10 cellular contexts compared by ENCODE assay signal in genomic region chr9:33785914-33786313, GRCh38. TPM values are rescaled to one million over a fixed set of nuclear protein-coding genes. Genes with fewer than 3 reads are reported as not detected.
DNase-seq lines count a peak whose midpoint lies in the region; ATAC-seq, FAIRE-seq and TF ChIP-seq lines count a peak whose summit lies in the region.
"Had no signal": no experiment of that assay in that cellular context is flagged by ENCODE, and none has a peak within 500 bp of the region (broad histone marks: within the 10 kb centered on the region; RNA-seq: fewer than 3 reads in every experiment).

No MANE protein-coding gene starts in this region.

- CTCF ChIA-PET in AG04449 (lab: Yijun Ruan, JAX) = no interaction called here
- CTCF ChIA-PET in PC-3 (lab: Charles Lee) = no interaction called here

- no peak overlapping the region for H3K4me3 ChIP-seq in AG04449 (ENCODE audit: low read depth, low read length)
- no peak overlapping the region for H3K4me3 ChIP-seq in PC-3 (ENCODE audit: low read length)
- no peak overlapping the region for H3K4me3 ChIP-seq in fibroblast of pulmonary artery (replicated peaks; ENCODE audit: low read depth, low read length)

- peaks cover 13% of the 10 kb centered on the region for H3K36me3 ChIP-seq in PC-3 (ENCODE audit: low read depth, low read length)

- H3K9ac ChIP-seq in PC-3 (ENCODE audit: low read length) = no peak overlapping the region

- POLR2A ChIA-PET in AG04449 (lab: Yijun Ruan, JAX) = no interaction called here
- POLR2A ChIA-PET in PC-3 (lab: Charles Lee; ENCODE audit: unreplicated experiment) = no interaction called here

- peak; percentile 29 for TF ChIP-seq CTCF in AG04449 (IDR thresholded peaks at IDR 0.05; ENCODE audit: insufficient read depth, low read length, missing control alignments)
- TF ChIP-seq CTCF in PC-3 (conservative IDR thresholded peaks at IDR 0.05; ENCODE audit: low read depth, low read length) = 0 out of 2 replicates have a peak, but pooled peaks have one; percentile 25
- peak; percentile 28 for TF ChIP-seq CTCF in fibroblast of pulmonary artery (IDR thresholded peaks at IDR 0.05; ENCODE audit: low read length, missing control alignments)

- ATAC-seq in PC-3 (no peak), GM18909 (IDR thresholded peaks at IDR 0.05; ENCODE audit: poor library complexity, unreplicated experiment) (no peak), HG03025 (IDR thresholded peaks at IDR 0.05; ENCODE audit: low FRiP score, unreplicated experiment) (no peak)
- ATAC-seq: sciatic nerve had no signal

- DNase-seq in AG04449 (ENCODE audit: low read depth, low spot score) = no peak
- no peak for DNase-seq in GM12891 (ENCODE audit: insufficient read length, low spot score)
- DNase-seq in PC-3 = no peak
- peak; percentile 33 for DNase-seq in fibroblast of pulmonary artery (ENCODE audit: low read depth)
- DNase-seq in NCI-H2029 (lab: John Stamatoyannopoulos, UW) = no peak
- no peak for DNase-seq in NCI-H2196 (lab: John Stamatoyannopoulos, UW; ENCODE audit: unreplicated experiment)

- no peak overlapping the region for H3K4me2 ChIP-seq in PC-3 (ENCODE audit: low read length)

- no peak overlapping the region for H2AFZ ChIP-seq in PC-3 (ENCODE audit: low read length)

- H3F3A ChIP-seq in PC-3 (ENCODE audit: low read length, unreplicated experiment) = no peaks in the 10 kb centered on the region

- FAIRE-seq in GM12891 (lab: Jason Lieb, UNC) = peak; percentile 51

- H3K9me3 ChIP-seq in PC-3 (ENCODE audit: low read length) = no peaks in the 10 kb centered on the region

- no peak overlapping the region for H3K27ac ChIP-seq in PC-3 (ENCODE audit: low read length)

- no peaks in the 10 kb centered on the region for H4K20me1 ChIP-seq in PC-3 (ENCODE audit: low read length)

- TF ChIP-seq POLR2A in GM12891 (IDR thresholded peaks at IDR 0.05; ENCODE audit: low read depth, low read length) = no peak

- no peaks in the 10 kb centered on the region for H3K27me3 ChIP-seq in PC-3 (ENCODE audit: low read length)

- intact Hi-C loops in PC-3 (cut with micrococcal nuclease) = no loop called here

- H3K4me1 ChIP-seq in PC-3 (ENCODE audit: insufficient read depth, low read length) = peaks cover 30% of the 10 kb centered on the region

- no TSS peak for BruUV-seq in PC-3 (replicated peaks; lab: Mats Ljungman, UMichigan)

- peaks cover 58% of the 10 kb centered on the region for H3K79me2 ChIP-seq in PC-3 (ENCODE audit: low read length)

- no peaks in the 10 kb centered on the region for H3K9me2 ChIP-seq in PC-3 (replicated peaks; ENCODE audit: low read length)

TF ChIP-seq in GM12891, 5 proteins besides CTCF, POLR2A, EP300 and RAD21:
- TF ChIP-seq POLR2AphosphoS5 (IDR thresholded peaks at IDR 0.05; ENCODE audit: low read depth, low read length) (no peak), SPI1 (IDR thresholded peaks at IDR 0.05; ENCODE audit: low read depth, low read length) (no peak), POU2F2 (IDR thresholded peaks at IDR 0.05; ENCODE audit: low read depth, low read length) (no peak)

RNA-seq across cellular contexts. Expression of gene PRSS3, which starts 9.4 kb away (rescaled TPM):
- polyA plus RNA-seq in GM12891 (2012; ENCODE audit: low read depth, missing spikeins) = not detected
- total RNA-seq in PC-3 (2014; rRNA removed) = 225 and 240 TPM in 2 replicates
- total RNA-seq: sciatic nerve had no signal
- polyA plus RNA-seq: IgD-negative memory B cell had no signal

RNA-seq across cellular contexts. Expression of gene UBE2R2, which starts 31.0 kb away (rescaled TPM):
- polyA plus RNA-seq in GM12891 (2012; ENCODE audit: low read depth, missing spikeins) = 23.1 TPM
- total RNA-seq in PC-3 (2014; rRNA removed) = 18.4 and 20.9 TPM in 2 replicates
